In genomic region chr5:82296929-82297328, GRCh38 we compare ENCODE assay signal across 1 cellular context.
A peak's percentile ranks its signal among the peaks of the same experiment; 100 is the strongest.
TF ChIP-seq lines count a peak whose summit lies in the region.

No MANE protein-coding gene starts in this region.

TF ChIP-seq in HepG2, 621 proteins besides CTCF, POLR2A, EP300 and RAD21:
- TF ChIP-seq STAG1 (CRISPR knock-in tag; IDR thresholded peaks at IDR 0.05) (peak; percentile 30; the same call in 1 of the 2 replicates), GLI4 (CRISPR knock-in tag; IDR thresholded peaks at IDR 0.05; ENCODE audit: borderline replicate concordance) (no peak), THAP9 (CRISPR knock-in tag; IDR thresholded peaks at IDR 0.05; ENCODE audit: borderline replicate concordance) (no peak)
